Comparison of ENCODE assay signal across 30 cellular contexts in genomic region chr19:1719519-1719918, GRCh38. TPM values are rescaled to one million over a fixed set of nuclear protein-coding genes. Genes with fewer than 3 reads are reported as not detected.
"Had no signal": no experiment of that assay in that cellular context is flagged by ENCODE, and none has a peak within 500 bp of the region (broad histone marks: within the 10 kb centered on the region; RNA-seq: fewer than 3 reads in every experiment).

No MANE protein-coding gene starts in this region.

- H3K9me3 ChIP-seq: esophagus muscularis mucosa, gastrocnemius medialis, spleen, tibial artery had no signal

- H3K27ac ChIP-seq: dorsolateral prefrontal cortex, epithelial cell of prostate, esophagus muscularis mucosa, gastrocnemius medialis, spleen, tibial artery had no signal

- H3K27ac Mint-ChIP-seq: immature natural killer cell; natural killer cell treated with Interleukin-12 subunit alpha and Interleukin-12 subunit beta and Interleukin-15 and Interleukin-18, amount 100 ng/mL, for 72 hours; stimulated activated memory B cell treated with anti-CD40 and anti-IgM and Interleukin-4, amounts not matched to agents 10 μg/mL and 1 μg/mL and 100 μg/mL, for 72 hours; stimulated activated naive CD8-positive, alpha-beta T cell treated with anti-CD3 and anti-CD28 coated beads, Interleukin-15, Interleukin-2, amounts not matched to agents 100 ng/mL and 50 ng/mL, for 24 hours had no signal

- H3K9me3 Mint-ChIP-seq: central memory CD8-positive, alpha-beta T cell; stimulated activated naive CD8-positive, alpha-beta T cell treated with anti-CD3 and anti-CD28 coated beads, Interleukin-15, Interleukin-2, amounts not matched to agents 100 ng/mL and 50 ng/mL, for 24 hours had no signal

- H3K4me1 Mint-ChIP-seq: immature natural killer cell; stimulated activated memory B cell treated with anti-CD40 and anti-IgM and Interleukin-4, amounts not matched to agents 10 μg/mL and 1 μg/mL and 100 μg/mL, for 72 hours had no signal

- DNase-seq: cortex of kidney; dorsolateral prefrontal cortex; effector CD8-positive, alpha-beta T cell; gastrocnemius medialis; immature natural killer cell; left cardiac atrium; left ventricle myocardium superior; mesenchymal stem cell; midbrain; spleen; stimulated activated CD4-positive, alpha-beta T cell treated with anti-CD3 and anti-CD28 coated beads, Interleukin-15, amount 100 ng/mL, for 24 hours; stimulated activated CD4-positive, alpha-beta T cell treated with anti-CD3 and anti-CD28 coated beads, Interleukin-1b, Interleukin-23, amount 100 ng/mL, for 48 hours; stimulated activated CD4-positive, alpha-beta T cell treated with anti-CD3 and anti-CD28 coated beads, Interleukin-4, amount 100 ng/mL, for 24 hours; tibial artery had no signal

- H3K4me3 Mint-ChIP-seq: central memory CD8-positive, alpha-beta T cell; immature natural killer cell; natural killer cell treated with Interleukin-12 subunit alpha and Interleukin-12 subunit beta and Interleukin-15 and Interleukin-18, amount 100 ng/mL, for 72 hours; stimulated activated memory B cell treated with anti-CD40 and anti-IgM and Interleukin-4, amounts not matched to agents 10 μg/mL and 1 μg/mL and 100 μg/mL, for 72 hours; stimulated activated naive CD8-positive, alpha-beta T cell treated with anti-CD3 and anti-CD28 coated beads, Interleukin-15, Interleukin-2, amounts not matched to agents 100 ng/mL and 50 ng/mL, for 24 hours had no signal

- H3K4me1 ChIP-seq: gastrocnemius medialis had no signal

- FAIRE-seq: endometrium, keratinocyte had no signal

- H3K36me3 ChIP-seq: esophagus muscularis mucosa, gastrocnemius medialis, spleen, tibial artery had no signal

- H3K4me3 ChIP-seq: esophagus muscularis mucosa, gastrocnemius medialis, lung, spleen, tibial artery had no signal

RNA-seq across cellular contexts. Expression of gene ONECUT3, which starts 33.8 kb away (rescaled TPM):
- total RNA-seq: dorsolateral prefrontal cortex; esophagus muscularis mucosa; fibroblast of villous mesenchyme; gastrocnemius medialis; left cardiac atrium; left ventricle myocardium superior; lung; natural killer cell treated with Interleukin-12 subunit alpha and Interleukin-12 subunit beta and Interleukin-15 and Interleukin-18, amount 100 ng/mL, for 72 hours; osteocyte; posterior vena cava; sciatic nerve; skeletal muscle tissue; spleen; temporal lobe; ureter had no signal
